Comparison of ENCODE assay signal across 8 cellular contexts in the genomic region with DNA sequence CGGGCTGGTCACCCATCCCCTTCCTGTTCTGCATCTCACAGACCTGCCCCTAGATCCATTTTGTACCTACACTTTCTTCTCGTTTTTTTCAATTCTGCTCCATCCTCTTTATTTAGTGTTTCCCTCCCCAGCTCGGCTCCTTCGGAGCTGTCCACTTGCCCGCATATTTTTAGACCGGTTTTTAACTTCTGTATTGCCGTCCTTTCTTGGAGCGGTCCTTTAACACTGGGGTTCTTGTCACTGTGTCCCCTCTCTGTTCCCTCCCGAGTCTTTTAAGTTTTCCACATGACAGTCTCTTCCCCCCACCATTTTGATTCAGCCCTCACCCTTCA. TPM values are rescaled to one million over a fixed set of nuclear protein-coding genes. Genes with fewer than 3 reads are reported as not detected.
A peak's percentile ranks its signal among the peaks of the same experiment; 100 is the strongest.
DNase-seq lines count a peak whose midpoint lies in the region; ATAC-seq and TF ChIP-seq lines count a peak whose summit lies in the region.

No MANE protein-coding gene starts in this region.

- POLR2A ChIA-PET in naive thymus-derived CD4-positive, alpha-beta T cell (lab: Charles Lee): interaction anchor here (1.2 kb wide), 1 partner anchor 9 kb away, joined by 5 read pairs; no protein-coding TSS in a partner anchor

- no peaks in the 10 kb centered on the region for H3K9me3 Mint-ChIP-seq in naive thymus-derived CD4-positive, alpha-beta T cell

- peaks cover 0 to 6% (median 0%) of the 10 kb centered on the region in 5 donors for H3K36me3 Mint-ChIP-seq in naive thymus-derived CD4-positive, alpha-beta T cell

- no peak for DNase-seq in AG09309 (ENCODE audit: low read depth)
- DNase-seq in effector memory CD4-positive, alpha-beta T cell: no peak
- no peak for DNase-seq in naive thymus-derived CD4-positive, alpha-beta T cell
- DNase-seq in DMS 273 (lab: John Stamatoyannopoulos, UW; ENCODE audit: unreplicated experiment): no peak
- DNase-seq in activated CD4-positive, alpha-beta T cell treated with anti-CD3 and anti-CD28 coated beads for 4 hours: no peak
- DNase-seq in cerebellar nuclear complex (lab: John Stamatoyannopoulos, UW): no peak

- CTCF ChIA-PET in naive thymus-derived CD4-positive, alpha-beta T cell (lab: Charles Lee): no interaction called here

- H3K4me1 Mint-ChIP-seq in naive thymus-derived CD4-positive, alpha-beta T cell: peaks cover 5 to 30% (median 18%) of the 10 kb centered on the region in 7 donors

- no peak for ATAC-seq in naive thymus-derived CD4-positive, alpha-beta T cell
- ATAC-seq in GM19328 (IDR thresholded peaks at IDR 0.05; ENCODE audit: unreplicated experiment): no peak

- no peak overlapping the region for H3K4me3 Mint-ChIP-seq in naive thymus-derived CD4-positive, alpha-beta T cell

- no peaks in the 10 kb centered on the region for H3K27me3 ChIP-seq in effector memory CD4-positive, alpha-beta T cell (replicated peaks; ENCODE audit: control insufficient read depth, insufficient read depth, low read length, poor library complexity, severe bottlenecking)
- H3K27me3 ChIP-seq in naive thymus-derived CD4-positive, alpha-beta T cell (ENCODE audit: control insufficient read depth in 2 of 2, insufficient read depth in 2 of 2, low read length in 2 of 2): no peaks in the 10 kb centered on the region

- no peak overlapping the region for H3K27ac Mint-ChIP-seq in naive thymus-derived CD4-positive, alpha-beta T cell

- 0 out of 2 replicates have a peak, but pooled peaks cover 8% of the 10 kb centered on the region for H3K36me3 ChIP-seq in KOPT-K1 (ENCODE audit: insufficient read depth, low read length)
- H3K36me3 ChIP-seq in effector memory CD4-positive, alpha-beta T cell (ENCODE audit: control insufficient read depth, insufficient read depth, low read length): no peaks in the 10 kb centered on the region
- peaks cover 0 to 5% (median 0%) of the 10 kb centered on the region in 3 experiments for H3K36me3 ChIP-seq in naive thymus-derived CD4-positive, alpha-beta T cell (ENCODE audit: control insufficient read depth in 2 of 3, insufficient read depth in 3 of 3, low read length in 3 of 3)

- peak overlapping the region; percentile 99 for H3K27ac ChIP-seq in KOPT-K1 (ENCODE audit: low read depth, low read length, poor library complexity, severe bottlenecking)
- H3K27ac ChIP-seq in effector memory CD4-positive, alpha-beta T cell (ENCODE audit: insufficient read depth, low read length, poor library complexity, severe bottlenecking): no peak overlapping the region
- no peak overlapping the region for H3K27ac ChIP-seq in naive thymus-derived CD4-positive, alpha-beta T cell (ENCODE audit: low read depth, low read length)

- peak overlapping the region; percentile 82 for H3K4me3 ChIP-seq in AG09309 (ENCODE audit: control insufficient read depth, low read depth, low read length)
- H3K4me3 ChIP-seq in effector memory CD4-positive, alpha-beta T cell (ENCODE audit: insufficient read depth, low read depth, low read length, poor library complexity, severe bottlenecking): peak overlapping the region; percentile 64
- H3K4me3 ChIP-seq in naive thymus-derived CD4-positive, alpha-beta T cell (ENCODE audit: low read length): peak overlapping the region; percentile 68

- intact Hi-C loops in naive thymus-derived CD4-positive, alpha-beta T cell (cut with micrococcal nuclease): loop anchor here (5.0 to 10.0 kb wide), 4 partner anchors 75 to 395 kb away; partner anchors contain the start of gene CCDC9 (in 1 of the 2)

- no peaks in the 10 kb centered on the region for H3K27me3 Mint-ChIP-seq in naive thymus-derived CD4-positive, alpha-beta T cell

- H3K9me3 ChIP-seq in KOPT-K1 (ENCODE audit: insufficient read depth, low read length, poor library complexity, severe bottlenecking): no peaks in the 10 kb centered on the region
- H3K9me3 ChIP-seq in effector memory CD4-positive, alpha-beta T cell (ENCODE audit: control insufficient read depth, low read length): no peaks in the 10 kb centered on the region
- no peaks in the 10 kb centered on the region for H3K9me3 ChIP-seq in naive thymus-derived CD4-positive, alpha-beta T cell (ENCODE audit: control insufficient read depth in 2 of 3, low read length in 3 of 3)

- peaks cover 31% of the 10 kb centered on the region for H3K4me1 ChIP-seq in effector memory CD4-positive, alpha-beta T cell (ENCODE audit: control insufficient read depth, insufficient read depth, low read length, poor library complexity, severe bottlenecking)
- H3K4me1 ChIP-seq in naive thymus-derived CD4-positive, alpha-beta T cell (ENCODE audit: control insufficient read depth in 2 of 2, insufficient read depth in 2 of 2, low read length in 2 of 2): peaks cover 14 to 24% of the 10 kb centered on the region in 2 donors

- TF ChIP-seq CTCF in AG09309 (IDR thresholded peaks at IDR 0.05; ENCODE audit: control insufficient read depth, insufficient read depth, low read depth, low read length, missing control alignments): no peak

RNA-seq across cellular contexts. Expression of gene ARHGAP35, which starts 1.7 kb away (rescaled TPM):
- total RNA-seq in naive thymus-derived CD4-positive, alpha-beta T cell: 10 to 100 TPM; 22.2 to 29.4 (median 24.5) TPM
- 1 to 10 TPM; 2.3 to 4.8 TPM for polyA plus RNA-seq in naive thymus-derived CD4-positive, alpha-beta T cell

RNA-seq across cellular contexts. Expression of gene AP2S1, which starts 11.8 kb away (rescaled TPM):
- total RNA-seq in naive thymus-derived CD4-positive, alpha-beta T cell: 100 to 1,000 TPM in 1 of 5 experiments, 10 to 100 TPM in 4; 34.4 to 116 (median 46.5) TPM
- 10 to 100 TPM; 60.4 to 71.0 TPM for polyA plus RNA-seq in naive thymus-derived CD4-positive, alpha-beta T cell
